ENCODE assay signal across 15 cellular contexts in genomic region chr6:30452736-30453507, GRCh38. TPM values are rescaled to one million over a fixed set of nuclear protein-coding genes. Genes with fewer than 3 reads are reported as not detected.
DNase-seq lines count a peak whose midpoint lies in the region; ATAC-seq, FAIRE-seq and TF ChIP-seq lines count a peak whose summit lies in the region.
"Had no signal": no experiment of that assay in that cellular context is flagged by ENCODE, and none has a peak within 500 bp of the region (broad histone marks: within the 10 kb centered on the region; RNA-seq: fewer than 3 reads in every experiment).

No MANE protein-coding gene starts in this region.

- no peak overlapping the region for H3K4ac ChIP-seq in neuronal stem cell (ENCODE audit: low read length)

- POLR2A ChIA-PET in activated CD4-positive, alpha-beta T cell treated with anti-CD3 and anti-CD28 coated beads for 36 hours (lab: Charles Lee), result interaction anchor here (1.0 to 1.1 kb wide), 2 partner anchors 14 to 31 kb away, joined by 3 to 8 read pairs; no protein-coding TSS in a partner anchor
- POLR2A ChIA-PET in CD4-positive, alpha-beta memory T cell (lab: Charles Lee; ENCODE audit: partially characterized antibody), result interaction anchor here (1.0 to 4.3 kb wide), 4 partner anchors 11 to 220 kb away, joined by 3 to 42 read pairs (median 5); partner anchors contain the start of gene DHX16

- H3K14ac ChIP-seq in neuronal stem cell (ENCODE audit: low read length), result no peak overlapping the region

- H2AK5ac ChIP-seq in neuronal stem cell (ENCODE audit: low read depth, low read length), result peak overlapping the region; percentile 63

- intact Hi-C loops in activated CD4-positive, alpha-beta T cell treated with anti-CD3 and anti-CD28 coated beads for 36 hours (cut with DNase I, micrococcal nuclease), result loop anchor here (1.0 to 5.0 kb wide), 5 partner anchors 13 to 106 kb away; partner anchors contain the start of gene RPP21 (in 1 of the 2)
- intact Hi-C loops in CD4-positive, alpha-beta memory T cell (cut with micrococcal nuclease), result loop anchor here (1.0 to 10.0 kb wide), 4 partner anchors 27 to 632 kb away; no protein-coding TSS in a partner anchor

- H3K79me2 ChIP-seq in astrocyte (ENCODE audit: insufficient read depth, low read length), result no peaks in the 10 kb centered on the region

- CTCF ChIA-PET in activated CD4-positive, alpha-beta T cell treated with anti-CD3 and anti-CD28 coated beads for 36 hours (lab: Charles Lee), result interaction anchor here (0.5 to 3.7 kb wide), 31 partner anchors 11 to 641 kb away, joined by 3 to 35 read pairs (median 4); partner anchors contain the start of gene TRIM39
- CTCF ChIA-PET in CD4-positive, alpha-beta memory T cell (lab: Charles Lee; ENCODE audit: partially characterized antibody), result interaction anchor here (0.7 to 4.4 kb wide), 22 partner anchors 12 to 461 kb away, joined by 3 to 42 read pairs (median 4); partner anchors contain the start of gene VARS2

- no peaks in the 10 kb centered on the region for H4K20me1 ChIP-seq in astrocyte (ENCODE audit: insufficient read depth, low read length)

- no peak for DNase-seq in activated CD4-positive, alpha-beta T cell treated with anti-CD3 and anti-CD28 coated beads for 36 hours
- DNase-seq in activated CD4-positive, alpha-beta T cell treated with anti-CD3 and anti-CD28 coated beads for 4 hours, result no peak
- DNase-seq in CD4-positive, alpha-beta memory T cell, result no peak
- DNase-seq in astrocyte (ENCODE audit: low read depth) (no peak), neuronal stem cell (ENCODE audit: low spot score) (no peak), iPS-NIHi7 (ENCODE audit: extremely low spot score) (no peak)
- DNase-seq in stimulated activated naive CD4-positive, alpha-beta T cell treated with Interleukin-2 at 50 U/mL for 16 hours (lab: John Stamatoyannopoulos, UW), result no peak

- peak overlapping the region; percentile 66 for H2BK5ac ChIP-seq in neuronal stem cell (ENCODE audit: low read length)

- H3K4me2 ChIP-seq in astrocyte (ENCODE audit: low read length) (peak overlapping the region; percentile 31), neuronal stem cell (ENCODE audit: insufficient read depth, low read length, poor library complexity, severe bottlenecking) (no peak overlapping the region)

- H3K27me3 Mint-ChIP-seq in activated CD4-positive, alpha-beta T cell treated with anti-CD3 and anti-CD28 coated beads for 36 hours, result peaks cover 83% of the 10 kb centered on the region
- H3K27me3 Mint-ChIP-seq in CD4-positive, alpha-beta memory T cell, result peaks cover 52 to 56% of the 10 kb centered on the region in 2 donors
- H3K27me3 Mint-ChIP-seq in astrocyte (ENCODE audit: low read depth, unreplicated experiment), result peaks cover 73% of the 10 kb centered on the region

- H3K9me3 ChIP-seq in CD4-positive, alpha-beta memory T cell (ENCODE audit: control insufficient read depth in 1 of 2, low read length in 2 of 2), result no peaks in the 10 kb centered on the region
- H3K9me3 ChIP-seq in astrocyte (ENCODE audit: insufficient read depth, low read depth, low read length) (no peaks in the 10 kb centered on the region), neuronal stem cell (replicated peaks in 1 of 2; ENCODE audit: control insufficient read depth in 2 of 2, insufficient read depth in 1 of 2, low read depth in 1 of 2, low read length in 2 of 2) (no peaks in the 10 kb centered on the region)
- H3K9me3 ChIP-seq: psoas muscle, upper lobe of right lung had no signal

- no peaks in the 10 kb centered on the region for H3K9me3 Mint-ChIP-seq in activated CD4-positive, alpha-beta T cell treated with anti-CD3 and anti-CD28 coated beads for 36 hours (ENCODE audit: low read depth)
- no peaks in the 10 kb centered on the region for H3K9me3 Mint-ChIP-seq in CD4-positive, alpha-beta memory T cell
- H3K9me3 Mint-ChIP-seq in astrocyte (ENCODE audit: unreplicated experiment), result peaks cover 6% of the 10 kb centered on the region
- H3K9me3 Mint-ChIP-seq: activated T-cell treated with anti-CD3 and anti-CD28 coated beads, Interleukin-2, amount 50 U/mL, for 4 hours; WTC11 had no signal

- H3K79me1 ChIP-seq in neuronal stem cell (ENCODE audit: low read depth, low read length), result no peaks in the 10 kb centered on the region

- FAIRE-seq in astrocyte (lab: Jason Lieb, UNC), result no peak
- FAIRE-seq: A204.1, D721Med had no signal

- peaks cover 47% of the 10 kb centered on the region for H3K4me1 ChIP-seq in CD4-positive, alpha-beta memory T cell (ENCODE audit: insufficient read depth, low read length)
- H3K4me1 ChIP-seq in astrocyte (ENCODE audit: insufficient read depth, low read length) (peaks cover 6% of the 10 kb centered on the region), neuronal stem cell (ENCODE audit: control insufficient read depth in 2 of 2, insufficient read depth in 1 of 2, low read depth in 1 of 2, low read length in 2 of 2) (no peaks in the 10 kb centered on the region)
- H3K4me1 ChIP-seq: psoas muscle had no signal

- no peak overlapping the region for H2BK15ac ChIP-seq in neuronal stem cell (ENCODE audit: low read length)

- no peak overlapping the region for H3K9ac ChIP-seq in astrocyte (ENCODE audit: low read length)
- H3K9ac ChIP-seq in neuronal stem cell (ENCODE audit: low read depth, low read length, poor library complexity), result no peak overlapping the region

- peaks cover 37% of the 10 kb centered on the region for H3K4me1 Mint-ChIP-seq in activated CD4-positive, alpha-beta T cell treated with anti-CD3 and anti-CD28 coated beads for 36 hours
- H3K4me1 Mint-ChIP-seq in CD4-positive, alpha-beta memory T cell, result peaks cover 31 to 54% (median 43%) of the 10 kb centered on the region in 4 donors
- H3K4me1 Mint-ChIP-seq in astrocyte (ENCODE audit: low read depth, unreplicated experiment), result peaks cover 5% of the 10 kb centered on the region

- no peak overlapping the region for H3K27ac Mint-ChIP-seq in activated CD4-positive, alpha-beta T cell treated with anti-CD3 and anti-CD28 coated beads for 36 hours
- peak overlapping the region in 1 of 7 donors; percentile 48 for H3K27ac Mint-ChIP-seq in CD4-positive, alpha-beta memory T cell
- no peak overlapping the region for H3K27ac Mint-ChIP-seq in astrocyte (ENCODE audit: unreplicated experiment)
- H3K27ac Mint-ChIP-seq: WTC11 had no signal

- H2BK120ac ChIP-seq in neuronal stem cell (ENCODE audit: low read depth, low read length), result no peak overlapping the region

- H3K36me3 Mint-ChIP-seq in activated CD4-positive, alpha-beta T cell treated with anti-CD3 and anti-CD28 coated beads for 36 hours (ENCODE audit: low read depth), result no peaks in the 10 kb centered on the region
- H3K36me3 Mint-ChIP-seq in CD4-positive, alpha-beta memory T cell, result no peaks in the 10 kb centered on the region
- peaks cover 2% of the 10 kb centered on the region for H3K36me3 Mint-ChIP-seq in astrocyte (ENCODE audit: low read depth, unreplicated experiment)
- H3K36me3 Mint-ChIP-seq: WTC11 had no signal

- no peak overlapping the region for H2BK12ac ChIP-seq in neuronal stem cell (ENCODE audit: low read length)

- WGBS in neuronal stem cell (ENCODE audit: extremely low coverage in 2 of 2, insufficient read length in 2 of 2, insufficient replicate concordance in 1 of 2), 2 donors, result no CpG with 5 or more reads among the region's 41 CpGs

- TF ChIP-seq CTCF in astrocyte (IDR thresholded peaks at IDR 0.05; ENCODE audit: insufficient read depth, low read depth, low read length), result no peak

- H3K36me3 ChIP-seq in CD4-positive, alpha-beta memory T cell (ENCODE audit: insufficient read depth, low read length), result no peaks in the 10 kb centered on the region
- H3K36me3 ChIP-seq in astrocyte (ENCODE audit: insufficient read depth, low read length) (no peaks in the 10 kb centered on the region), neuronal stem cell (replicated peaks in 1 of 2; ENCODE audit: control insufficient read depth in 2 of 2, insufficient read depth in 2 of 2, low read length in 2 of 2) (no peaks in the 10 kb centered on the region)
- H3K36me3 ChIP-seq: cardiac muscle cell, upper lobe of right lung had no signal

- H2AFZ ChIP-seq in astrocyte (ENCODE audit: low read depth, low read length), result no peak overlapping the region
- H2AFZ ChIP-seq in neuronal stem cell (ENCODE audit: low read length), result no peak overlapping the region

- peak overlapping the region; percentile 85 for H3K23ac ChIP-seq in neuronal stem cell (ENCODE audit: low read depth, low read length, poor library complexity)

- peak overlapping the region; percentile 55 for H3K4me3 Mint-ChIP-seq in activated CD4-positive, alpha-beta T cell treated with anti-CD3 and anti-CD28 coated beads for 36 hours
- peak overlapping the region in 7 of 8 donors; percentile 6 to 89 (median 63) for H3K4me3 Mint-ChIP-seq in CD4-positive, alpha-beta memory T cell
- H3K4me3 Mint-ChIP-seq in astrocyte (ENCODE audit: unreplicated experiment), result no peak overlapping the region
- H3K4me3 Mint-ChIP-seq: activated T-cell treated with anti-CD3 and anti-CD28 coated beads, Interleukin-2, amount 50 U/mL, for 4 hours; WTC11 had no signal

- H3K27me3 ChIP-seq in CD4-positive, alpha-beta memory T cell (ENCODE audit: insufficient read depth, low read length), result peaks cover 80% of the 10 kb centered on the region
- H3K27me3 ChIP-seq in astrocyte (ENCODE audit: insufficient read depth, low read length), result peaks cover 85% of the 10 kb centered on the region
- H3K27me3 ChIP-seq in neuronal stem cell (ENCODE audit: control insufficient read depth in 3 of 3, insufficient read depth in 3 of 3, low read depth in 1 of 3, low read length in 3 of 3), result peaks cover 0 to 72% (median 43%) of the 10 kb centered on the region in 3 experiments

- no peak for ATAC-seq in activated CD4-positive, alpha-beta T cell treated with anti-CD3 and anti-CD28 coated beads for 36 hours
- ATAC-seq in GM21390 (IDR thresholded peaks at IDR 0.05; ENCODE audit: unreplicated experiment), result no peak

- H4K8ac ChIP-seq in neuronal stem cell (ENCODE audit: low read depth, low read length), result no peak overlapping the region

- H3K27ac ChIP-seq in CD4-positive, alpha-beta memory T cell (ENCODE audit: low read depth, low read length), result no peak overlapping the region
- no peak overlapping the region for H3K27ac ChIP-seq in astrocyte (ENCODE audit: low read depth, low read length)
- H3K27ac ChIP-seq in neuronal stem cell (replicated peaks; ENCODE audit: low read length), result no peak overlapping the region
- H3K27ac ChIP-seq: cardiac muscle cell, psoas muscle, upper lobe of right lung had no signal

- no peak overlapping the region for H3K18ac ChIP-seq in neuronal stem cell (ENCODE audit: low read length)

- no peak overlapping the region for H4K91ac ChIP-seq in neuronal stem cell (ENCODE audit: low read depth, low read length, poor library complexity)

- no peak overlapping the region for H3K4me3 ChIP-seq in CD4-positive, alpha-beta memory T cell (ENCODE audit: low read length in 2 of 2)
- H3K4me3 ChIP-seq in astrocyte (ENCODE audit: insufficient read depth, low read depth, low read length) (no peak overlapping the region), neuronal stem cell (ENCODE audit: low read length in 2 of 2) (no peak overlapping the region)
- H3K4me3 ChIP-seq: cardiac muscle cell, psoas muscle, upper lobe of right lung had no signal

RNA-seq across cellular contexts. Expression of gene HLA-E, which starts 36.4 kb away (rescaled TPM):
- 100 to 1,000 TPM; 451 to 502 TPM for total RNA-seq in activated CD4-positive, alpha-beta T cell treated with anti-CD3 and anti-CD28 coated beads for 36 hours
- 1,000 to 10,000 TPM; 1,097 to 1,122 TPM for total RNA-seq in CD4-positive, alpha-beta memory T cell
- polyA plus RNA-seq in CD4-positive, alpha-beta memory T cell, result 1,000 to 10,000 TPM; 2,441 to 3,541 TPM
- total RNA-seq in astrocyte, result 94.9 and 105 TPM in 2 replicates
- polyA plus RNA-seq in neuronal stem cell (2013, experiment 1 of 2), result 20.5 TPM
- 19.7 TPM for polyA plus RNA-seq in neuronal stem cell (2013, experiment 2 of 2)
